Comparison of ENCODE assay signal across 1 cellular context in genomic region chr7:127887631-127888030, GRCh38.
TF ChIP-seq lines count a peak whose summit lies in the region.

No MANE protein-coding gene starts in this region.

TF ChIP-seq in K562, 482 proteins besides CTCF, POLR2A, EP300 and RAD21 (continued from another document and continues in another):
- no peak for TF ChIP-seq SAFB (IDR thresholded peaks at IDR 0.05; ENCODE audit: borderline replicate concordance, low read depth, low read length)
- peak; percentile 13; the same call in 1 of the 2 replicates for TF ChIP-seq NFE2 (IDR thresholded peaks at IDR 0.05; ENCODE audit: low read depth)
- TF ChIP-seq NFIC (IDR thresholded peaks at IDR 0.05): no peak
- no peak for TF ChIP-seq ZNF3 (CRISPR knock-in tag; IDR thresholded peaks at IDR 0.05)
- TF ChIP-seq CBFA2T3 (IDR thresholded peaks at IDR 0.05): peak; percentile 88
- no peak for TF ChIP-seq ZNF280B (CRISPR knock-in tag; IDR thresholded peaks at IDR 0.05)
- no peak for TF ChIP-seq TARDBP (IDR thresholded peaks at IDR 0.05)
- no peak for TF ChIP-seq HOMEZ (CRISPR knock-in tag; IDR thresholded peaks at IDR 0.05)
- no peak for TF ChIP-seq FIP1L1 (IDR thresholded peaks at IDR 0.05; ENCODE audit: low read depth, low read length, poor library complexity, severe bottlenecking)
- TF ChIP-seq BHLHE40 (IDR thresholded peaks at IDR 0.05; ENCODE audit: low read length): no peak
- no peak for TF ChIP-seq SIRT6 (IDR thresholded peaks at IDR 0.05; ENCODE audit: low read depth, low read length)
- TF ChIP-seq CBFA2T2 (conservative IDR thresholded peaks at IDR 0.05): peak; percentile 80
- TF ChIP-seq DLX4 (CRISPR knock-in tag; IDR thresholded peaks at IDR 0.05): no peak
- no peak for TF ChIP-seq CHD4 (IDR thresholded peaks at IDR 0.05; ENCODE audit: insufficient read depth, insufficient replicate concordance, low read depth, low read length, poor library complexity, severe bottlenecking)
- no peak for TF ChIP-seq NCOA6 (IDR thresholded peaks at IDR 0.05)
- no peak for TF ChIP-seq ZNF785 (CRISPR knock-in tag; IDR thresholded peaks at IDR 0.05)
- no peak for TF ChIP-seq SLC30A9 (CRISPR knock-in tag; IDR thresholded peaks at IDR 0.05)
- no peak for TF ChIP-seq ZNF766 (CRISPR knock-in tag; conservative IDR thresholded peaks at IDR 0.05)
- TF ChIP-seq COPS2 (conservative IDR thresholded peaks at IDR 0.05): no peak
- no peak for TF ChIP-seq PREB (CRISPR knock-in tag; IDR thresholded peaks at IDR 0.05)
- no peak for TF ChIP-seq NCOA1 (IDR thresholded peaks at IDR 0.05; ENCODE audit: low read depth)
- TF ChIP-seq NUFIP1 (IDR thresholded peaks at IDR 0.05; ENCODE audit: partially characterized antibody): no peak
- no peak for TF ChIP-seq ZSCAN32 (CRISPR knock-in tag; IDR thresholded peaks at IDR 0.05)
- TF ChIP-seq CBX8 (IDR thresholded peaks at IDR 0.05; ENCODE audit: borderline replicate concordance, extremely low read depth, low read depth, low read length, poor library complexity, severe bottlenecking): no peak
- TF ChIP-seq ZBTB34 (CRISPR knock-in tag; IDR thresholded peaks at IDR 0.05): no peak
- TF ChIP-seq YY1 (IDR thresholded peaks at IDR 0.05; ENCODE audit: borderline replicate concordance in 1 of 3, control insufficient read depth in 1 of 3, extremely low read depth in 1 of 3, insufficient read depth in 3 of 3, insufficient read length in 1 of 3, insufficient replicate concordance in 2 of 3, low read depth in 1 of 3, low read length in 2 of 3): no peak
- no peak for TF ChIP-seq PURB (CRISPR knock-in tag; IDR thresholded peaks at IDR 0.05; ENCODE audit: low read depth)
- peak; percentile 82 for TF ChIP-seq TCF3 (CRISPR knock-in tag; IDR thresholded peaks at IDR 0.05)
- peak; percentile 72; the same call in 1 of the 2 replicates for TF ChIP-seq HMBOX1 (IDR thresholded peaks at IDR 0.05)
- TF ChIP-seq NFXL1 (CRISPR knock-in tag; IDR thresholded peaks at IDR 0.05): no peak
- TF ChIP-seq CTBP1 (IDR thresholded peaks at IDR 0.05; ENCODE audit: borderline replicate concordance): peak; percentile 38; the same call in 1 of the 2 replicates
- no peak for TF ChIP-seq PRPF4 (IDR thresholded peaks at IDR 0.05; ENCODE audit: insufficient read depth, low read depth, low read length, poor library complexity, severe bottlenecking)
- TF ChIP-seq ZNF717 (CRISPR knock-in tag; IDR thresholded peaks at IDR 0.05): no peak
- TF ChIP-seq ZBTB5 (IDR thresholded peaks at IDR 0.05): no peak
- no peak for TF ChIP-seq GTF2B (IDR thresholded peaks at IDR 0.05; ENCODE audit: extremely low read depth, insufficient read length)
- TF ChIP-seq POLR2B (IDR thresholded peaks at IDR 0.05; ENCODE audit: low read depth, partially characterized antibody): no peak
- TF ChIP-seq PTRF (tag; IDR thresholded peaks at IDR 0.05): no peak
- no peak for TF ChIP-seq CBX5 (IDR thresholded peaks at IDR 0.05; ENCODE audit: borderline replicate concordance, low read depth)
- TF ChIP-seq SIN3A (IDR thresholded peaks at IDR 0.05; ENCODE audit: borderline replicate concordance in 2 of 2, control insufficient read depth in 1 of 2, low read depth in 2 of 2, low read length in 2 of 2): no peak
- TF ChIP-seq RNF2 (IDR thresholded peaks at IDR 0.05): no peak
- TF ChIP-seq MGA (IDR thresholded peaks at IDR 0.05): no peak
- no peak for TF ChIP-seq HMG20B (CRISPR knock-in tag; IDR thresholded peaks at IDR 0.05)
- TF ChIP-seq ZNF23 (CRISPR knock-in tag; IDR thresholded peaks at IDR 0.05): no peak
